ENCODE assay signal across 1 cellular context in genomic region chr3:138397983-138398382, GRCh38.
TF ChIP-seq lines count a peak whose summit lies in the region.

No MANE protein-coding gene starts in this region.

TF ChIP-seq in IMR-90, 13 proteins besides CTCF, POLR2A, EP300 and RAD21:
- no peak for TF ChIP-seq CHD1 (IDR thresholded peaks at IDR 0.05; ENCODE audit: low read depth, low read length)
- TF ChIP-seq NFE2L2 (IDR thresholded peaks at IDR 0.05; ENCODE audit: low read depth, low read length), result no peak
- no peak for TF ChIP-seq CEBPB (IDR thresholded peaks at IDR 0.05; ENCODE audit: low read depth, low read length)
- TF ChIP-seq SMC3 (IDR thresholded peaks at IDR 0.05; ENCODE audit: low read depth, low read length), result 0 out of 2 replicates have a peak, but pooled peaks have one; percentile 15
